9 cellular contexts compared by ENCODE assay signal in the genomic region with DNA sequence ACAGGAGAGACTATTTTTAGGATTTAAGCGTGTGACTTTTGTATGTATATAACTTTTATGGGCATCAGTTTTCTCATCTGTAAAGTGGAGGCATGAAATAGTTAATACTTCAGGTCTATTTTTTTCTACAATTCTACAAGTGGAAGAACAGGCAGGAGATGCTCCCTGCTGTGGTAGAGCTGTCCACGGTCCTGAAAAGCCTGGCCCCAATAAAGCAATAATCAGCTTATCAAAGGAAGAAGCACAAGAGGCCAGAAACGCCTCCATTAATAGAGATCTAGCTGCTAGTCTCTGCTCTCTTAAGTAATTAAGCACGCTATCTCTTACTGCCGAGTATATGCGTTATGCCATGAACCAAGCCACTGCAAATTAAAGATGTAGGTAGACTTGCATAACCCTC. TPM values are rescaled to one million over a fixed set of nuclear protein-coding genes. Genes with fewer than 3 reads are reported as not detected.
DNase-seq lines count a peak whose midpoint lies in the region; ATAC-seq and TF ChIP-seq lines count a peak whose summit lies in the region.
"Had no signal": no experiment of that assay in that cellular context is flagged by ENCODE, and none has a peak within 500 bp of the region (broad histone marks: within the 10 kb centered on the region; RNA-seq: fewer than 3 reads in every experiment).

No MANE protein-coding gene starts in this region.

- H3K4me3 ChIP-seq in NT2/D1 (ENCODE audit: insufficient read length, low read depth) (no peak overlapping the region), epithelial cell of esophagus (ENCODE audit: low read length) (no peak overlapping the region), smooth muscle cell (no peak overlapping the region)

- TF ChIP-seq CTCF in epithelial cell of esophagus (IDR thresholded peaks at IDR 0.05; ENCODE audit: insufficient read depth, low read depth, low read length, missing control alignments) (no peak), smooth muscle cell (IDR thresholded peaks at IDR 0.05; ENCODE audit: borderline replicate concordance, insufficient read depth, poor library complexity, severe bottlenecking) (no peak)

- no peaks in the 10 kb centered on the region for H3F3A ChIP-seq in smooth muscle cell (ENCODE audit: low read depth)

- no peaks in the 10 kb centered on the region for H3K27me3 ChIP-seq in NT2/D1 (ENCODE audit: insufficient read depth, insufficient read length)
- no peaks in the 10 kb centered on the region for H3K27me3 ChIP-seq in smooth muscle cell (ENCODE audit: low read depth)

- WGBS in smooth muscle cell (ENCODE audit: low lambda C conversion rate), result 46% methylated on average over 6 of the region's 6 CpGs

- H3K36me3 ChIP-seq in NT2/D1 (ENCODE audit: insufficient read depth, insufficient read length, low read length) (no peaks in the 10 kb centered on the region), smooth muscle cell (ENCODE audit: low read depth) (no peaks in the 10 kb centered on the region)

- no peak overlapping the region for H3K9ac ChIP-seq in NT2/D1 (ENCODE audit: insufficient read length, low read depth)
- no peak overlapping the region for H3K9ac ChIP-seq in smooth muscle cell (ENCODE audit: low read depth)

- no peak overlapping the region for H3K27ac ChIP-seq in smooth muscle cell (ENCODE audit: low read depth)
- H3K27ac ChIP-seq: 22Rv1 had no signal

- peak; percentile 57 for DNase-seq in DMS 273 (lab: John Stamatoyannopoulos, UW; ENCODE audit: unreplicated experiment)
- DNase-seq in DMS 273 treated with DMSO at 0.1 percent for 48 hours (lab: John Stamatoyannopoulos, UW), result no peak
- peak; percentile 46 for DNase-seq in NT2/D1 (ENCODE audit: low read depth, low spot score)
- DNase-seq in epithelial cell of esophagus (ENCODE audit: low read depth), result peak; percentile 77
- peak; percentile 1 for DNase-seq in smooth muscle cell (lab: John Stamatoyannopoulos, UW; ENCODE audit: unreplicated experiment)

- ATAC-seq in HG03280 (IDR thresholded peaks at IDR 0.05; ENCODE audit: unreplicated experiment) (no peak), GM18498 (IDR thresholded peaks at IDR 0.05; ENCODE audit: unreplicated experiment) (no peak), HG02840 (IDR thresholded peaks at IDR 0.05; ENCODE audit: low FRiP score, unreplicated experiment) (no peak)

- H3K9me3 ChIP-seq in NT2/D1 (ENCODE audit: insufficient read depth, low read length) (no peaks in the 10 kb centered on the region), smooth muscle cell (replicated peaks; ENCODE audit: low read depth) (no peaks in the 10 kb centered on the region)

- H3K79me2 ChIP-seq in smooth muscle cell (ENCODE audit: low read depth), result no peaks in the 10 kb centered on the region

- H3K4me1 ChIP-seq in NT2/D1 (ENCODE audit: insufficient read depth, insufficient read length) (no peaks in the 10 kb centered on the region), smooth muscle cell (ENCODE audit: low read depth) (peaks cover 12% of the 10 kb centered on the region)

- no peak overlapping the region for H3K4me2 ChIP-seq in smooth muscle cell

- H4K20me1 ChIP-seq in smooth muscle cell (ENCODE audit: low read depth), result no peaks in the 10 kb centered on the region

- H2AFZ ChIP-seq in smooth muscle cell (ENCODE audit: low read depth), result no peak overlapping the region

RNA-seq across cellular contexts. Expression of gene WASF3, which starts 28.0 kb away (rescaled TPM):
- total RNA-seq in smooth muscle cell, result 5.8 and 7.4 TPM in 2 replicates
- polyA plus RNA-seq in smooth muscle cell, result 3.7 and 4.0 TPM in 2 replicates
